27 cellular contexts compared by ENCODE assay signal in the genomic region with DNA sequence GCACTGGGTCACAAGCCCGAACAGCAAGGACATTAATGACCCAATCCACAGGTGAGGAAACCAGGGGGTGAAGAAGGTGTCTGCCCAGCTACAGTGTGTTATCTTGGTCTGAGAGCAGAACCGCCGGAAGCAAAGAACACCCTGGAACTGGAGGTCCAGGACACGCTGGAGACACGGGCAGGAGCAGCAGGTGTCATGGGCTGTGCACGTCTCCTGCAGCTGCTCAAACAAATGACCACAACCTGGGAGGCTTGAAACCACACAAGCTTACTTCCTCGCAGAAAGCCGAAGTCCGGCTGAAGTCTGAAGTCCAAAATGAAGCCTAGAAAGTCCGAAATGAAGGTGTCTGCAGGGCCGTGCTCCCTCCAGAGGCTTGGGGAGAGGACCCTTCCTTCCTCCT.
"Had no signal": no experiment of that assay in that cellular context is flagged by ENCODE, and none has a peak within 500 bp of the region (broad histone marks: within the 10 kb centered on the region; RNA-seq: fewer than 3 reads in every experiment).

No MANE protein-coding gene starts in this region.

- ATAC-seq: activated CD8-positive, alpha-beta memory T cell treated with anti-CD3 and anti-CD28 coated beads, Interleukin-2, amount 10 ng/mL, durations not matched to agents 7 days and 5 days; activated CD8-positive, alpha-beta T cell treated with anti-CD3 and anti-CD28 coated beads, Interleukin-2, amount 10 ng/mL, durations not matched to agents 7 days and 5 days; left lung; lower lobe of right lung; psoas muscle; WTC11 had no signal

- H3K4me1 Mint-ChIP-seq: activated CD8-positive, alpha-beta memory T cell treated with anti-CD3 and anti-CD28 coated beads, Interleukin-2, amount 10 ng/mL, durations not matched to agents 7 days and 5 days; central memory CD8-positive, alpha-beta T cell; endodermal cell; WTC11 had no signal

- DNase-seq: activated CD4-positive, alpha-beta T cell treated with anti-CD3 and anti-CD28 coated beads for 1 hour; activated CD4-positive, alpha-beta T cell treated with anti-CD3 and anti-CD28 coated beads, Interleukin-2, amount 50 U/mL, for 1 hour; activated CD8-positive, alpha-beta memory T cell treated with anti-CD3 and anti-CD28 coated beads, Interleukin-2, amount 10 ng/mL, durations not matched to agents 7 days and 5 days; activated CD8-positive, alpha-beta T cell treated with anti-CD3 and anti-CD28 coated beads, Interleukin-2, amount 10 ng/mL, durations not matched to agents 7 days and 5 days; activated T-cell treated with anti-CD3 and anti-CD28 coated beads, Interleukin-2, amount 50 U/mL, for 48 hours; anterior cingulate cortex; endodermal cell; foreskin melanocyte; left lung; lower lobe of right lung; mesenchymal stem cell; nucleus accumbens; psoas muscle; sigmoid colon; stimulated activated CD4-positive, alpha-beta T cell treated with anti-CD3 and anti-CD28 coated beads, Interleukin-15, amount 100 ng/mL, for 24 hours; stimulated activated CD4-positive, alpha-beta T cell treated with anti-CD3 and anti-CD28 coated beads, Interleukin-2, amount 100 ng/mL, for 24 hours; stimulated activated naive CD4-positive, alpha-beta T cell treated with Interleukin-2 at 50 U/mL for 16 hours; T-helper 2 cell had no signal

- H3K27me3 Mint-ChIP-seq: activated CD8-positive, alpha-beta memory T cell treated with anti-CD3 and anti-CD28 coated beads, Interleukin-2, amount 10 ng/mL, durations not matched to agents 7 days and 5 days had no signal

- H3K4me3 ChIP-seq: esophagus muscularis mucosa, left lung, lower lobe of right lung, psoas muscle, sigmoid colon, smooth muscle cell, tibial nerve had no signal

- H3K9me3 ChIP-seq: esophagus muscularis mucosa, left lung, lower lobe of right lung, psoas muscle, sigmoid colon had no signal

- H3K27ac Mint-ChIP-seq: activated CD8-positive, alpha-beta memory T cell treated with anti-CD3 and anti-CD28 coated beads, Interleukin-2, amount 10 ng/mL, durations not matched to agents 7 days and 5 days; activated CD8-positive, alpha-beta T cell treated with anti-CD3 and anti-CD28 coated beads, Interleukin-2, amount 10 ng/mL, durations not matched to agents 7 days and 5 days; activated naive CD8-positive, alpha-beta T cell; activated T-helper 2 cell treated with anti-CD3 and anti-CD28 coated beads, Interferon-gamma antibody, Interleukin-2, Interleukin-4, amounts not matched to agents 10 μg/mL and 5 μg/mL and 100 μg/mL, durations not matched to agents 14 hours and 24 hours and 36 hours; dendritic cell treated with granulocyte-macrophage colony-stimulating factor and Interleukin-4, amounts not matched to agents 40 ng/mL and 50 ng/mL, for 4 days; endodermal cell; WTC11 had no signal

- H3K9me3 Mint-ChIP-seq: activated T-helper 2 cell treated with anti-CD3 and anti-CD28 coated beads, Interferon-gamma antibody, Interleukin-2, Interleukin-4, amounts not matched to agents 10 μg/mL and 5 μg/mL and 100 μg/mL, durations not matched to agents 14 hours and 24 hours and 36 hours; central memory CD8-positive, alpha-beta T cell; dendritic cell treated with granulocyte-macrophage colony-stimulating factor and Interleukin-4, amounts not matched to agents 40 ng/mL and 50 ng/mL, for 4 days had no signal

- H3K4me1 ChIP-seq: left lung, lower lobe of right lung, parathyroid adenoma, psoas muscle, sigmoid colon, tibial nerve had no signal

- H3K4me3 Mint-ChIP-seq: activated CD8-positive, alpha-beta memory T cell treated with anti-CD3 and anti-CD28 coated beads, Interleukin-2, amount 10 ng/mL, durations not matched to agents 7 days and 5 days; activated CD8-positive, alpha-beta T cell treated with anti-CD3 and anti-CD28 coated beads, Interleukin-2, amount 10 ng/mL, durations not matched to agents 7 days and 5 days; activated naive CD8-positive, alpha-beta T cell; central memory CD8-positive, alpha-beta T cell; dendritic cell treated with granulocyte-macrophage colony-stimulating factor and Interleukin-4, amounts not matched to agents 40 ng/mL and 50 ng/mL, for 4 days; endodermal cell; WTC11 had no signal

- H3K36me3 Mint-ChIP-seq: activated CD8-positive, alpha-beta memory T cell treated with anti-CD3 and anti-CD28 coated beads, Interleukin-2, amount 10 ng/mL, durations not matched to agents 7 days and 5 days; activated naive CD8-positive, alpha-beta T cell; WTC11 had no signal

- H3K27ac ChIP-seq: esophagus muscularis mucosa, left lung, lower lobe of right lung, parathyroid adenoma, psoas muscle, sigmoid colon, tibial nerve had no signal

- H3K36me3 ChIP-seq: esophagus muscularis mucosa, left lung, lower lobe of right lung, sigmoid colon, tibial nerve had no signal
